In genomic region chr14:55270832-55271571, GRCh38 we compare ENCODE assay signal across 8 cellular contexts. TPM values are rescaled to one million over a fixed set of nuclear protein-coding genes. Genes with fewer than 3 reads are reported as not detected.
DNase-seq lines count a peak whose midpoint lies in the region; ATAC-seq and TF ChIP-seq lines count a peak whose summit lies in the region.

FBXO34 (plus strand) TSS chr14:55271421; CDS start chr14:55350391, 78,970 bp downstream.

- H3K27me3 Mint-ChIP-seq in CD4-positive, CD25-positive, alpha-beta regulatory T cell = peaks cover 14% of the 10 kb centered on the region
- peaks cover 2% of the 10 kb centered on the region for H3K27me3 Mint-ChIP-seq in activated CD4-positive, alpha-beta memory T cell treated with anti-CD3 and anti-CD28 coated beads for 36 hours

- intact Hi-C loops in activated CD4-positive, alpha-beta memory T cell treated with anti-CD3 and anti-CD28 coated beads for 36 hours (cut with micrococcal nuclease) = loop anchor here (1.0 to 10.0 kb wide), 7 partner anchors 36 to 311 kb away; partner anchors contain the start of genes ATG14 and KTN1
- intact Hi-C loops in dorsolateral prefrontal cortex (cut with DNase I) = loop anchor here (2.0 to 5.0 kb wide), 4 partner anchors 84 to 1306 kb away; partner anchors contain the start of genes ATG14 (in 2 of the 2) and TMEM260 (in 1 of the 2)
- intact Hi-C loops in right lobe of liver (cut with DNase I) = no loop called here

- H3K36me3 ChIP-seq in CD4-positive, CD25-positive, alpha-beta regulatory T cell (ENCODE audit: control insufficient read depth, insufficient read depth, low read length) = no peaks in the 10 kb centered on the region
- H3K36me3 ChIP-seq in right lobe of liver = no peaks in the 10 kb centered on the region

- H3K4me1 ChIP-seq in CD4-positive, CD25-positive, alpha-beta regulatory T cell (ENCODE audit: control insufficient read depth, insufficient read depth, low read length, poor library complexity, severe bottlenecking) = peaks cover 17% of the 10 kb centered on the region
- peaks cover 0 to 28% (median 10%) of the 10 kb centered on the region in 4 donors for H3K4me1 ChIP-seq in right lobe of liver

- DNase-seq in CD4-positive, CD25-positive, alpha-beta regulatory T cell = peak; percentile 98 to 99 (median 99)
- peak; percentile 98 for DNase-seq in NCI-H82 (lab: John Stamatoyannopoulos, UW)
- DNase-seq in activated CD4-positive, alpha-beta memory T cell treated with anti-CD3 and anti-CD28 coated beads for 36 hours = peak; percentile 99
- peak; percentile 97 to 99 (median 98) for DNase-seq in dorsolateral prefrontal cortex
- DNase-seq in right lobe of liver = peak; percentile 99
- DNase-seq in stimulated activated CD4-positive, alpha-beta T cell treated with anti-CD3 and anti-CD28 coated beads, Interleukin-4, amount 100 ng/mL, for 48 hours (ENCODE audit: low read depth in 2 of 2) = peak; percentile 99 to 100

- POLR2A ChIA-PET in activated CD4-positive, alpha-beta memory T cell treated with anti-CD3 and anti-CD28 coated beads for 36 hours (lab: Charles Lee) = interaction anchor here (1.0 to 2.8 kb wide), 3 partner anchors 60 to 115 kb away, joined by 4 to 11 read pairs (median 8); no protein-coding TSS in a partner anchor

- peak; percentile 91 to 100 (median 99) for TF ChIP-seq CTCF in dorsolateral prefrontal cortex (IDR thresholded peaks at IDR 0.05 in 54 of 56, conservative IDR thresholded peaks at IDR 0.05 in 2 of 56; ENCODE audit: low read depth in 1 of 56, partially characterized antibody in 56 of 56)
- TF ChIP-seq CTCF in right lobe of liver (IDR thresholded peaks at IDR 0.05) = peak; percentile 97 to 100 (median 100)

- CTCF ChIA-PET in activated CD4-positive, alpha-beta memory T cell treated with anti-CD3 and anti-CD28 coated beads for 36 hours (lab: Charles Lee) = interaction anchor here (0.6 to 7.4 kb wide), 45 partner anchors 11 to 188 kb away, joined by 3 to 180 read pairs (median 5); no protein-coding TSS in a partner anchor

- ATAC-seq in CD4-positive, CD25-positive, alpha-beta regulatory T cell (ENCODE audit: low read depth in 2 of 2) = peak; percentile 92 to 93
- peak; percentile 89 for ATAC-seq in GM19395 (IDR thresholded peaks at IDR 0.05; ENCODE audit: unreplicated experiment)
- ATAC-seq in HG03571 (IDR thresholded peaks at IDR 0.05; ENCODE audit: unreplicated experiment) = peak; percentile 89
- peak; percentile 96 to 99 (median 97) for ATAC-seq in right lobe of liver

- peak within 1 kb of the TSS; percentile 89 for H3K4me3 ChIP-seq in CD4-positive, CD25-positive, alpha-beta regulatory T cell (ENCODE audit: low read depth, low read length)
- H3K4me3 ChIP-seq in dorsolateral prefrontal cortex (peak within 1 kb of the TSS; percentile 67 to 99 (median 93)), right lobe of liver (peak within 1 kb of the TSS; percentile 84 to 95 (median 92))

- peak within 1 kb of the TSS; percentile 82 for H3K27ac ChIP-seq in CD4-positive, CD25-positive, alpha-beta regulatory T cell (ENCODE audit: insufficient read depth, low read length, poor library complexity, severe bottlenecking)
- peak within 1 kb of the TSS; percentile 12 to 96 (median 84) for H3K27ac ChIP-seq in dorsolateral prefrontal cortex
- peak within 1 kb of the TSS; percentile 95 to 97 (median 96) for H3K27ac ChIP-seq in right lobe of liver

- no peaks in the 10 kb centered on the region for H3K9me3 Mint-ChIP-seq in CD4-positive, CD25-positive, alpha-beta regulatory T cell
- no peaks in the 10 kb centered on the region for H3K9me3 Mint-ChIP-seq in activated CD4-positive, alpha-beta memory T cell treated with anti-CD3 and anti-CD28 coated beads for 36 hours

- H3K27me3 ChIP-seq in CD4-positive, CD25-positive, alpha-beta regulatory T cell (ENCODE audit: control insufficient read depth, insufficient read depth, low read length) = no peaks in the 10 kb centered on the region
- H3K27me3 ChIP-seq in dorsolateral prefrontal cortex (no peaks in the 10 kb centered on the region), right lobe of liver (no peaks in the 10 kb centered on the region)

- H3K27ac Mint-ChIP-seq in CD4-positive, CD25-positive, alpha-beta regulatory T cell = peak within 1 kb of the TSS; percentile 90 to 96 (median 93)
- peak within 1 kb of the TSS; percentile 90 for H3K27ac Mint-ChIP-seq in activated CD4-positive, alpha-beta memory T cell treated with anti-CD3 and anti-CD28 coated beads for 36 hours

- TF ChIP-seq POLR2A in right lobe of liver (IDR thresholded peaks at IDR 0.05) = peak; percentile 96

- H3K4me1 Mint-ChIP-seq in CD4-positive, CD25-positive, alpha-beta regulatory T cell = peaks cover 20 to 41% (median 30%) of the 10 kb centered on the region in 4 donors
- H3K4me1 Mint-ChIP-seq in activated CD4-positive, alpha-beta memory T cell treated with anti-CD3 and anti-CD28 coated beads for 36 hours (ENCODE audit: low read depth) = peaks cover 39% of the 10 kb centered on the region

- H3K9me3 ChIP-seq in CD4-positive, CD25-positive, alpha-beta regulatory T cell (ENCODE audit: control insufficient read depth in 2 of 2, low read length in 2 of 2) = no peaks in the 10 kb centered on the region
- no peaks in the 10 kb centered on the region for H3K9me3 ChIP-seq in right lobe of liver

- H3K4me3 Mint-ChIP-seq in CD4-positive, CD25-positive, alpha-beta regulatory T cell = peak within 1 kb of the TSS; percentile 90 to 95 (median 94)
- peak within 1 kb of the TSS; percentile 87 for H3K4me3 Mint-ChIP-seq in activated CD4-positive, alpha-beta memory T cell treated with anti-CD3 and anti-CD28 coated beads for 36 hours

- under 1% methylated on average over 19 of the region's 49 CpGs for WGBS in right lobe of liver (ENCODE audit: insufficient coverage, low coverage, low lambda C conversion rate, missing lambda C conversion rate)

- H3K36me3 Mint-ChIP-seq in CD4-positive, CD25-positive, alpha-beta regulatory T cell = no peaks in the 10 kb centered on the region
- H3K36me3 Mint-ChIP-seq in activated CD4-positive, alpha-beta memory T cell treated with anti-CD3 and anti-CD28 coated beads for 36 hours = no peaks in the 10 kb centered on the region

RNA-seq across cellular contexts. Expression of gene FBXO34, which starts in this region (rescaled TPM):
- total RNA-seq in CD4-positive, CD25-positive, alpha-beta regulatory T cell = 32.4 TPM
- polyA plus RNA-seq in CD4-positive, CD25-positive, alpha-beta regulatory T cell = 10 to 100 TPM; 28.8 to 41.6 (median 33.4) TPM
- 10 to 100 TPM; 19.8 to 22.0 TPM for total RNA-seq in activated CD4-positive, alpha-beta memory T cell treated with anti-CD3 and anti-CD28 coated beads for 36 hours
- total RNA-seq in dorsolateral prefrontal cortex (10 to 100 TPM; 21.6 to 85.6 (median 58.1) TPM), right lobe of liver (10 to 100 TPM in 1 of 6 experiments, 1 to 10 TPM in 5; 6.2 to 10.3 (median 8.7) TPM)

Comparison
In these comparisons a context has a peak if more than half of its experiments do, and no peak if none do; other contexts are left out.
1. Peak in every context shown above with its lines: DNase-seq, ATAC-seq, H3K4me3 ChIP-seq and H3K27ac ChIP-seq.
2. intact Hi-C loops: an anchor here in activated CD4-positive, alpha-beta memory T cell treated with anti-CD3 and anti-CD28 coated beads for 36 hours (1.0 to 10.0 kb wide) and dorsolateral prefrontal cortex (2.0 to 5.0 kb wide); none called in right lobe of liver.